8 cellular contexts compared by ENCODE assay signal in the genomic region with DNA sequence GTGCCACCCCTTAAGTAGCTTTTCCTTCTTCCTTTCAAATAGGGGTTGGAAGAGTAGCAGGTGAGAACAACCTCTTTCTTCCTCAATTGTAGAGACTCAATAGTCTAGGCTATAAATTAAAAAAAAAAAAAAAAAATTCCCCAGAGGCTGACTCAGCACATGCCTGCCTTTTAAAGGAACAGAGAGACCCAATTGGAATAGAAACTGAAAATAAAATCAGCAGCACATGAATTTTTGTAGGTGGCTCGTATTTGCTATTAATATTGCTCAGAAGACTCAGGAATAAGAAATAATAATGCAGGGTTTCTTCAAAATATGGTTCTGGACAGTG. TPM values are rescaled to one million over a fixed set of nuclear protein-coding genes. Genes with fewer than 3 reads are reported as not detected.
DNase-seq lines count a peak whose midpoint lies in the region; ATAC-seq and TF ChIP-seq lines count a peak whose summit lies in the region.

No MANE protein-coding gene starts in this region.

- peak overlapping the region; percentile 80 for H3K27ac Mint-ChIP-seq in activated naive CD8-positive, alpha-beta T cell treated with anti-CD3 and anti-CD28 coated beads for 36 hours

- H3K36me3 ChIP-seq in GM06990 (ENCODE audit: control insufficient read depth, insufficient read depth, low read length) (0 out of 2 replicates have a peak, but pooled peaks cover 2% of the 10 kb centered on the region), WERI-Rb-1 (peaks cover 2% of the 10 kb centered on the region; the same call in 1 of the 2 replicates)

- no peaks in the 10 kb centered on the region for H3K27me3 Mint-ChIP-seq in activated naive CD8-positive, alpha-beta T cell treated with anti-CD3 and anti-CD28 coated beads for 36 hours

- peaks cover 2% of the 10 kb centered on the region for H3K9me3 Mint-ChIP-seq in activated naive CD8-positive, alpha-beta T cell treated with anti-CD3 and anti-CD28 coated beads for 36 hours

- DNase-seq in GM06990 (ENCODE audit: extremely low read depth, insufficient read length) (no peak), HPDE6-E6E7 (ENCODE audit: extremely low spot score) (peak; percentile 82), left colon (no peak), WERI-Rb-1 (no peak), HuH-7.5 (ENCODE audit: low spot score) (no peak)
- DNase-seq in activated naive CD8-positive, alpha-beta T cell treated with anti-CD3 and anti-CD28 coated beads for 36 hours = no peak

- H3K4me3 ChIP-seq in GM06990 (replicated peaks; ENCODE audit: low read depth, low read length) (peak overlapping the region; percentile 45), WERI-Rb-1 (ENCODE audit: low read depth, low read length) (no peak overlapping the region)

- H3K9me3 ChIP-seq in WERI-Rb-1 (ENCODE audit: severe bottlenecking) = no peaks in the 10 kb centered on the region

- intact Hi-C loops in left colon (cut with DNase I, micrococcal nuclease) = no loop called here

- H3K27me3 ChIP-seq in GM06990 (replicated peaks; ENCODE audit: control insufficient read depth, insufficient read depth, low read length) (no peaks in the 10 kb centered on the region), WERI-Rb-1 (ENCODE audit: insufficient read depth, low read depth, severe bottlenecking) (no peaks in the 10 kb centered on the region)

- H3K4me1 Mint-ChIP-seq in activated naive CD8-positive, alpha-beta T cell treated with anti-CD3 and anti-CD28 coated beads for 36 hours = peaks cover 81% of the 10 kb centered on the region

- peak; percentile 83 for ATAC-seq in left colon
- no peak for ATAC-seq in GM21576 (IDR thresholded peaks at IDR 0.05; ENCODE audit: unreplicated experiment)
- no peak for ATAC-seq in GM19328 (IDR thresholded peaks at IDR 0.05; ENCODE audit: unreplicated experiment)

- H3K27ac ChIP-seq in WERI-Rb-1 = no peak overlapping the region

- H3K4me3 Mint-ChIP-seq in activated naive CD8-positive, alpha-beta T cell treated with anti-CD3 and anti-CD28 coated beads for 36 hours = peak overlapping the region; percentile 76

- TF ChIP-seq CTCF in GM06990 (IDR thresholded peaks at IDR 0.05; ENCODE audit: insufficient read depth, low read length, poor library complexity, severe bottlenecking) (no peak), WERI-Rb-1 (IDR thresholded peaks at IDR 0.05; ENCODE audit: low read depth, low read length) (no peak)

- peaks cover 21% of the 10 kb centered on the region for H3K36me3 Mint-ChIP-seq in activated naive CD8-positive, alpha-beta T cell treated with anti-CD3 and anti-CD28 coated beads for 36 hours

RNA-seq across cellular contexts. Expression of a gene that starts 19.3 kb away (rescaled TPM):
- 100 to 1,000 TPM in 1 of 2 experiments, 10 to 100 TPM in 1; 99.6 to 102 TPM for total RNA-seq in activated naive CD8-positive, alpha-beta T cell treated with anti-CD3 and anti-CD28 coated beads for 36 hours
- total RNA-seq in left colon = 10 to 100 TPM; 64.3 to 65.7 TPM
